9 cellular contexts compared by ENCODE assay signal in genomic region chr11:128965485-128965884, GRCh38. TPM values are rescaled to one million over a fixed set of nuclear protein-coding genes. Genes with fewer than 3 reads are reported as not detected.
DNase-seq lines count a peak whose midpoint lies in the region; ATAC-seq and TF ChIP-seq lines count a peak whose summit lies in the region.
"Had no signal": no experiment of that assay in that cellular context is flagged by ENCODE, and none has a peak within 500 bp of the region (broad histone marks: within the 10 kb centered on the region; RNA-seq: fewer than 3 reads in every experiment).

No MANE protein-coding gene starts in this region.

- no peak overlapping the region for H3K4me3 ChIP-seq in Jurkat, Clone E6-1 (ENCODE audit: low read length)

- DNase-seq in DMS 273 (lab: John Stamatoyannopoulos, UW; ENCODE audit: unreplicated experiment) = peak; percentile 9
- no peak for DNase-seq in DMS 273 treated with DMSO at 0.1 percent for 48 hours (lab: John Stamatoyannopoulos, UW)
- DNase-seq in Jurkat, Clone E6-1 (ENCODE audit: low read depth, low spot score) = peak; percentile 41
- no peak for DNase-seq in natural killer cell
- DNase-seq in GM03348 (ENCODE audit: low spot score) = no peak
- no peak for DNase-seq in NCI-H748 (lab: John Stamatoyannopoulos, UW; ENCODE audit: unreplicated experiment)
- DNase-seq in KG1 (lab: John Stamatoyannopoulos, UW) = no peak
- DNase-seq: H9 had no signal

- ATAC-seq in HG02588 (IDR thresholded peaks at IDR 0.05; ENCODE audit: unreplicated experiment) = peak; percentile 96
- ATAC-seq in natural killer cell = peak; percentile 82 to 84 (median 83)

- H3K9me3 Mint-ChIP-seq in natural killer cell = no peaks in the 10 kb centered on the region
- H3K9me3 Mint-ChIP-seq: H9 had no signal

- intact Hi-C loops in natural killer cell (cut with micrococcal nuclease) = no loop called here

- no peak for TF ChIP-seq CTCF in natural killer cell (IDR thresholded peaks at IDR 0.05)

- H3K4me1 Mint-ChIP-seq in natural killer cell = peaks cover 27 to 35% of the 10 kb centered on the region in 2 donors

- H3K36me3 Mint-ChIP-seq in natural killer cell = no peaks in the 10 kb centered on the region

- H3K27me3 Mint-ChIP-seq in natural killer cell (ENCODE audit: low read depth in 2 of 2) = no peaks in the 10 kb centered on the region

- peak overlapping the region; percentile 1 for H3K4me3 Mint-ChIP-seq in natural killer cell
- H3K4me3 Mint-ChIP-seq: H9 had no signal

- peak overlapping the region; percentile 13 to 21 for H3K27ac Mint-ChIP-seq in natural killer cell

RNA-seq across cellular contexts. Expression of gene TP53AIP1, which starts 22.8 kb away (rescaled TPM):
- polyA plus RNA-seq in Jurkat, Clone E6-1 (2012; ENCODE audit: insufficient read depth, insufficient read length) = not detected
- not detected for total RNA-seq in natural killer cell
- total RNA-seq: H9 had no signal

Comparison
In these comparisons a context has a peak if more than half of its experiments do, and no peak if none do; other contexts are left out.
1. DNase-seq: peak in DMS 273 (single experiment) and Jurkat, Clone E6-1 (single experiment); none in DMS 273 treated with DMSO at 0.1 percent for 48 hours (single experiment), natural killer cell (single experiment), GM03348 (single experiment), NCI-H748 (single experiment) and KG1 (single experiment).